In genomic region chr1:153783233-153784190, GRCh38 we compare ENCODE assay signal across 8 cellular contexts. TPM values are rescaled to one million over a fixed set of nuclear protein-coding genes. Genes with fewer than 3 reads are reported as not detected.
DNase-seq lines count a peak whose midpoint lies in the region; ATAC-seq and TF ChIP-seq lines count a peak whose summit lies in the region.

No MANE protein-coding gene starts in this region.

- peaks cover 36 to 84% (median 57%) of the 10 kb centered on the region in 10 experiments for H3K4me1 ChIP-seq in BLaER1 treated with 17β-estradiol and CSF1 and Interleukin-3, amounts not matched to agents 10 nM and 100 nM
- H3K4me1 ChIP-seq in right lobe of liver = peaks cover 0 to 18% (median 7%) of the 10 kb centered on the region in 4 donors

- DNase-seq in NCI-H69 (lab: John Stamatoyannopoulos, UW) (peak; percentile 96), right lobe of liver (peak; percentile 93 to 94 (median 93))
- peak; percentile 89 for DNase-seq in activated CD4-positive, alpha-beta T cell treated with anti-CD3 and anti-CD28 coated beads, Interleukin-2, amount 50 U/mL, for 1 hour
- DNase-seq in stimulated activated CD4-positive, alpha-beta T cell treated with anti-CD3 and anti-CD28 coated beads, Interleukin-4, amount 100 ng/mL, for 24 hours = peak; percentile 91

- H3K4me3 ChIP-seq in BLaER1 treated with 17β-estradiol and CSF1 and Interleukin-3, amounts not matched to agents 10 nM and 100 nM = peak overlapping the region; percentile 54 to 74 (median 62)
- H3K4me3 ChIP-seq in right lobe of liver = peak overlapping the region; percentile 68 to 75 (median 70)

- peaks cover 0 to 7% (median 0%) of the 10 kb centered on the region in 11 experiments; a peak in 5 of 22 replicates for H4K20me1 ChIP-seq in BLaER1 treated with 17β-estradiol and CSF1 and Interleukin-3, amounts not matched to agents 10 nM and 100 nM

- peak overlapping the region; percentile 83 for H3K4me3 Mint-ChIP-seq in dendritic cell treated with granulocyte-macrophage colony-stimulating factor and Interleukin-4, amounts not matched to agents 40 ng/mL and 50 ng/mL, for 4 days

- peak overlapping the region; percentile 84 to 95 (median 90) for H3K9ac ChIP-seq in BLaER1 treated with 17β-estradiol and CSF1 and Interleukin-3, amounts not matched to agents 10 nM and 100 nM

- H3K9me3 ChIP-seq in BLaER1 treated with 17β-estradiol and CSF1 and Interleukin-3, amounts not matched to agents 10 nM and 100 nM (replicated peaks in 1 of 11) = peaks cover 0 to 8% (median 7%) of the 10 kb centered on the region in 11 experiments; a peak in 12 of 22 replicates
- H3K9me3 ChIP-seq in right lobe of liver = no peaks in the 10 kb centered on the region

- no peaks in the 10 kb centered on the region for H3K9me3 Mint-ChIP-seq in dendritic cell treated with granulocyte-macrophage colony-stimulating factor and Interleukin-4, amounts not matched to agents 40 ng/mL and 50 ng/mL, for 4 days

- peaks cover 3 to 28% (median 22%) of the 10 kb centered on the region in 11 experiments; a peak in 21 of 22 replicates for H3K36me3 ChIP-seq in BLaER1 treated with 17β-estradiol and CSF1 and Interleukin-3, amounts not matched to agents 10 nM and 100 nM
- H3K36me3 ChIP-seq in right lobe of liver = no peaks in the 10 kb centered on the region

- peaks cover 58% of the 10 kb centered on the region for H3K4me1 Mint-ChIP-seq in dendritic cell treated with granulocyte-macrophage colony-stimulating factor and Interleukin-4, amounts not matched to agents 40 ng/mL and 50 ng/mL, for 4 days (ENCODE audit: low read depth)

- ATAC-seq in GM19324 (IDR thresholded peaks at IDR 0.05; ENCODE audit: low FRiP score, unreplicated experiment) (peak; percentile 92), HG03460 (IDR thresholded peaks at IDR 0.05; ENCODE audit: unreplicated experiment) (peak; percentile 84), right lobe of liver (peak; percentile 95 to 97 (median 96))

- no peaks in the 10 kb centered on the region for H3K27me3 Mint-ChIP-seq in dendritic cell treated with granulocyte-macrophage colony-stimulating factor and Interleukin-4, amounts not matched to agents 40 ng/mL and 50 ng/mL, for 4 days

- H3K27me3 ChIP-seq in BLaER1 treated with 17β-estradiol and CSF1 and Interleukin-3, amounts not matched to agents 10 nM and 100 nM = no peaks in the 10 kb centered on the region
- no peaks in the 10 kb centered on the region for H3K27me3 ChIP-seq in right lobe of liver

- peak in 2 of 4 donors; percentile 6 to 20 for TF ChIP-seq CTCF in right lobe of liver (IDR thresholded peaks at IDR 0.05)

- under 1% methylated on average over 42 of the region's 61 CpGs for WGBS in right lobe of liver (ENCODE audit: insufficient coverage, low coverage, low lambda C conversion rate, missing lambda C conversion rate)

- intact Hi-C loops in dendritic cell treated with granulocyte-macrophage colony-stimulating factor and Interleukin-4, amounts not matched to agents 40 ng/mL and 50 ng/mL, for 4 days (cut with micrococcal nuclease) = no loop called here
- intact Hi-C loops in right lobe of liver (cut with DNase I) = no loop called here

- peaks cover 29% of the 10 kb centered on the region for H3K36me3 Mint-ChIP-seq in dendritic cell treated with granulocyte-macrophage colony-stimulating factor and Interleukin-4, amounts not matched to agents 40 ng/mL and 50 ng/mL, for 4 days (ENCODE audit: low read depth)

- H3K27ac Mint-ChIP-seq in dendritic cell treated with granulocyte-macrophage colony-stimulating factor and Interleukin-4, amounts not matched to agents 40 ng/mL and 50 ng/mL, for 4 days = peak overlapping the region; percentile 93

- TF ChIP-seq POLR2A in right lobe of liver (IDR thresholded peaks at IDR 0.05) = peak; percentile 94

- H3K27ac ChIP-seq in BLaER1 treated with 17β-estradiol and CSF1 and Interleukin-3, amounts not matched to agents 10 nM and 100 nM = peak overlapping the region; percentile 85 to 98 (median 93)
- peak overlapping the region; percentile 90 to 99 (median 97) for H3K27ac ChIP-seq in right lobe of liver

- H3K4me2 ChIP-seq in BLaER1 treated with 17β-estradiol and CSF1 and Interleukin-3, amounts not matched to agents 10 nM and 100 nM = peak overlapping the region; percentile 69 to 97 (median 78)

RNA-seq across cellular contexts. Expression of gene SLC27A3, which starts 8.3 kb away (rescaled TPM):
- total RNA-seq in right lobe of liver = 10 to 100 TPM; 25.4 to 50.4 (median 36.9) TPM

RNA-seq across cellular contexts. Expression of gene INTS3, which starts 55.7 kb away (rescaled TPM):
- total RNA-seq in right lobe of liver = 10 to 100 TPM; 16.5 to 29.1 (median 22.6) TPM

Comparison
In these comparisons a context has a peak if more than half of its experiments do, and no peak if none do; other contexts are left out.
1. Peak in every context shown above with its lines: DNase-seq, ATAC-seq, H3K4me3 ChIP-seq and H3K27ac ChIP-seq.